ENCODE assay signal across 8 cellular contexts in genomic region chr11:66113132-66113856, GRCh38. TPM values are rescaled to one million over a fixed set of nuclear protein-coding genes. Genes with fewer than 3 reads are reported as not detected.
DNase-seq lines count a peak whose midpoint lies in the region; ATAC-seq and TF ChIP-seq lines count a peak whose summit lies in the region.

No MANE protein-coding gene starts in this region.

- intact Hi-C loops in CD4-positive, alpha-beta memory T cell (cut with micrococcal nuclease): no loop called here
- intact Hi-C loops in adrenal gland (cut with DNase I): no loop called here
- intact Hi-C loops in mucosa of descending colon (cut with DNase I, micrococcal nuclease): no loop called here

- peak overlapping the region; percentile 49 for H3K27ac ChIP-seq in CD4-positive, alpha-beta memory T cell (ENCODE audit: low read depth, low read length)
- peak overlapping the region in 3 of 5 donors; percentile 39 to 52 (median 50) for H3K27ac ChIP-seq in adrenal gland

- TF ChIP-seq CTCF in adrenal gland (IDR thresholded peaks at IDR 0.05): no peak
- no peak for TF ChIP-seq CTCF in mucosa of descending colon (IDR thresholded peaks at IDR 0.05)

- H3K4me1 Mint-ChIP-seq in CD4-positive, alpha-beta memory T cell: peaks cover 69 to 97% (median 79%) of the 10 kb centered on the region in 4 donors

- H3K9me3 Mint-ChIP-seq in CD4-positive, alpha-beta memory T cell: no peaks in the 10 kb centered on the region

- no peaks in the 10 kb centered on the region for H3K27me3 Mint-ChIP-seq in CD4-positive, alpha-beta memory T cell

- no peaks in the 10 kb centered on the region for H3K36me3 ChIP-seq in CD4-positive, alpha-beta memory T cell (ENCODE audit: insufficient read depth, low read length)
- H3K36me3 ChIP-seq in adrenal gland (replicated peaks in 1 of 2): no peaks in the 10 kb centered on the region
- no peaks in the 10 kb centered on the region for H3K36me3 ChIP-seq in mucosa of descending colon (ENCODE audit: low read depth)

- POLR2A ChIA-PET in CD4-positive, alpha-beta memory T cell (lab: Charles Lee; ENCODE audit: partially characterized antibody): interaction anchor here (0.8 to 10.3 kb wide), 4 partner anchors 13 to 1006 kb away, joined by 3 to 185 read pairs (median 109); partner anchors contain the start of genes KDM2A and PACS1

- no peak for TF ChIP-seq POLR2A in adrenal gland (IDR thresholded peaks at IDR 0.05)

- no peaks in the 10 kb centered on the region for H3K9me3 ChIP-seq in CD4-positive, alpha-beta memory T cell (ENCODE audit: control insufficient read depth in 1 of 2, low read length in 2 of 2)
- H3K9me3 ChIP-seq in adrenal gland (replicated peaks in 1 of 3) (no peaks in the 10 kb centered on the region), mucosa of descending colon (no peaks in the 10 kb centered on the region)

- peak overlapping the region; percentile 17 to 85 (median 70) for H3K4me3 Mint-ChIP-seq in CD4-positive, alpha-beta memory T cell

- no peaks in the 10 kb centered on the region for H3K27me3 ChIP-seq in CD4-positive, alpha-beta memory T cell (ENCODE audit: insufficient read depth, low read length)
- no peaks in the 10 kb centered on the region for H3K27me3 ChIP-seq in adrenal gland

- peaks cover 99% of the 10 kb centered on the region for H3K4me1 ChIP-seq in CD4-positive, alpha-beta memory T cell (ENCODE audit: insufficient read depth, low read length)
- H3K4me1 ChIP-seq in adrenal gland (replicated peaks in 1 of 2): peaks cover 16 to 46% of the 10 kb centered on the region in 2 donors
- H3K4me1 ChIP-seq in mucosa of descending colon (ENCODE audit: low read depth): peaks cover 5% of the 10 kb centered on the region

- H3K36me3 Mint-ChIP-seq in CD4-positive, alpha-beta memory T cell: peaks cover 7 to 14% of the 10 kb centered on the region in 2 donors

- WGBS in adrenal gland, 4 donors: 33 to 40% (median 37%) methylated on average over 4 of the region's 4 CpGs

- CTCF ChIA-PET in CD4-positive, alpha-beta memory T cell (lab: Charles Lee; ENCODE audit: partially characterized antibody): interaction anchor here (1.4 to 14.8 kb wide), 2 partner anchors 13 to 43 kb away, joined by 3 to 231 read pairs; partner anchors contain the start of gene PACS1

- DNase-seq in CD4-positive, alpha-beta memory T cell: no peak
- DNase-seq in HT-29 (ENCODE audit: low spot score) (peak; percentile 80), adrenal gland (no peak), mucosa of descending colon (no peak), DMS 273 treated with DMSO at 0.1 percent for 48 hours (lab: John Stamatoyannopoulos, UW) (no peak), cerebellar nuclear complex (lab: John Stamatoyannopoulos, UW) (no peak), hippocampal formation (lab: John Stamatoyannopoulos, UW) (no peak), C1 segment of cervical spinal cord (lab: John Stamatoyannopoulos, UW) (no peak)

- peak; percentile 52 for ATAC-seq in mucosa of descending colon

- H3K27ac Mint-ChIP-seq in CD4-positive, alpha-beta memory T cell: peak overlapping the region; percentile 84 to 96 (median 88)

- H3K4me3 ChIP-seq in CD4-positive, alpha-beta memory T cell (ENCODE audit: low read length in 2 of 2): no peak overlapping the region
- H3K4me3 ChIP-seq in adrenal gland (no peak overlapping the region), mucosa of descending colon (no peak overlapping the region)

RNA-seq across cellular contexts. Expression of gene PACS1, which starts 43.2 kb away (rescaled TPM):
- total RNA-seq in CD4-positive, alpha-beta memory T cell: 100 to 1,000 TPM; 251 to 262 TPM
- polyA plus RNA-seq in CD4-positive, alpha-beta memory T cell: 100 to 1,000 TPM in 1 of 2 donors, 10 to 100 TPM in 1; 13.7 to 104 TPM
- total RNA-seq in HT-29 (2014; rRNA removed; shearing (Covaris generic)): 13.8 and 23.1 TPM in 2 replicates
- total RNA-seq in adrenal gland: 10 to 100 TPM; 30.5 to 60.5 (median 51.9) TPM
- 10 to 100 TPM; 23.9 to 37.4 (median 29.9) TPM for polyA plus RNA-seq in adrenal gland
- total RNA-seq in mucosa of descending colon: 10 to 100 TPM; 14.4 to 44.9 (median 18.9) TPM

Comparison
In these comparisons a context has a peak if more than half of its experiments do, and no peak if none do; other contexts are left out.
1. RNA of gene PACS1, which starts 43.2 kb away (total RNA-seq): 251 to 262 TPM in CD4-positive, alpha-beta memory T cell; 30.5 to 60.5 TPM in adrenal gland, 13.8 to 23.1 TPM in HT-29 and 14.4 to 44.9 TPM in mucosa of descending colon; every median in the first group is over 4 times any median in the second.